Comparison of ENCODE assay signal across 13 cellular contexts in the genomic region with DNA sequence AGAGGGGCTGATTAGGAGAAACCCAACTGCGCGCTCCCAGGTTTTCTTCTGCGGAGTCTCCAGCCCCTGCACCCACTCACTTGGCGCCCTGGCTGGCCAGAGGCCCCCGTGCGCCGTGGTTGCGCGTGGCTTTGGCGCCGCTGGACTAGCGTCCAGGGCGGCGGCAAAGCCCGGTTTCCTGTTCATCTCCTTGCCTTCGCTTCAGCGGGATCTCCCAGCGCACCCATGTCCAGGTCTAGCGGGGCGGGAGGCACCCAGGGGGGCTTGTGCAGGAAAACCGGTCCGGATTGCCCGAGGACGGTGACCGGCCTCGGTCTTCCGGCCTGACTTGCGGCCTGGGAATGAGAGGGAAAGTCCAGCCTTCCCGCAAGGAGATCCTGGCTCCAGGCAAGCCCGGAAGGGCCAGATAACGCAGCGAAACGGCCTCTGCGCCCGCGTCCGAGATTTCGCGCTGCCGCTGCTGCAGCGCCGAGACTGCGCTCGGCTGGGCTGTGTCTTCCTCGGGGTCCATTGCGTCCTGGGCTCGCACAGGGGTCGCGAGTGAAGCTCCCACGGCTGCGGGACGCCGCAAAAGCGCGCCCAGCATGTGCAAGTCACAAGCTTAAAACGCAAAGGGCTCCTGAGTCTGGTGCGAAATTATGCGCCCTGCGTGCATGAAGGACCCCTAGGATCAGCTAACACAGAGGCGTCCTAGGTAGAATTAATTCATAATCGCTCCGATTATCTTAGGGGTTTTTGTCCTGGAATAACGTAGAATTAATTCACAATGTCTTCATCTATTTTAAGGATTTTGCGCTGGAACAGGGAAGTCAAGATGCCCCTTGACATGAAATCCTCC. TPM values are rescaled to one million over a fixed set of nuclear protein-coding genes. Genes with fewer than 3 reads are reported as not detected.
DNase-seq lines count a peak whose midpoint lies in the region; ATAC-seq and TF ChIP-seq lines count a peak whose summit lies in the region.
"Had no signal": no experiment of that assay in that cellular context is flagged by ENCODE, and none has a peak within 500 bp of the region (broad histone marks: within the 10 kb centered on the region; RNA-seq: fewer than 3 reads in every experiment).

No MANE protein-coding gene starts in this region.

- peak; percentile 14 for DNase-seq in Right ventricle myocardium superior
- DNase-seq in cardiac septum (ENCODE audit: low spot score) = no peak
- DNase-seq in esophagus squamous epithelium (lab: John Stamatoyannopoulos, UW) = no peak
- DNase-seq in mesothelial cell of epicardium (ENCODE audit: low spot score in 2 of 2, unreplicated experiment in 2 of 2) = no peak
- DNase-seq in upper lobe of left lung = peak in 1 of 2 donors; percentile 71
- no peak for DNase-seq in GM20000 (ENCODE audit: low spot score)
- DNase-seq in stimulated activated CD4-positive, alpha-beta T cell treated with anti-CD3 and anti-CD28 coated beads, Interleukin-4, amount 100 ng/mL, for 24 hours = no peak
- DNase-seq: immature natural killer cell had no signal

- H3K36me3 ChIP-seq in esophagus squamous epithelium (no peaks in the 10 kb centered on the region), upper lobe of left lung (peaks cover 0 to 57% (median 3%) of the 10 kb centered on the region in 4 donors)

- H3K27me3 Mint-ChIP-seq in mesothelial cell of epicardium (ENCODE audit: low read depth) = peaks cover 95% of the 10 kb centered on the region

- no peak for TF ChIP-seq EP300 in upper lobe of left lung (IDR thresholded peaks at IDR 0.05)

- peaks cover 3% of the 10 kb centered on the region for H3K4me1 Mint-ChIP-seq in mesothelial cell of epicardium

- intact Hi-C loops in Right ventricle myocardium superior (cut with DNase I) (loop anchor here (5.0 to 10.0 kb wide), 2 partner anchors 174 to 691 kb away; no protein-coding TSS in a partner anchor), cardiac septum (cut with DNase I) (loop anchor here (2.0 kb wide), 2 partner anchors 173 to 443 kb away; no protein-coding TSS in a partner anchor), esophagus squamous epithelium (cut with DNase I) (loop anchor here (5.0 kb wide), 2 partner anchors 319 to 439 kb away; no protein-coding TSS in a partner anchor)

- H3K27me3 ChIP-seq in esophagus squamous epithelium = peaks cover 0 to 99% (median 15%) of the 10 kb centered on the region in 4 donors
- H3K27me3 ChIP-seq in upper lobe of left lung = peaks cover 0 to 22% (median 15%) of the 10 kb centered on the region in 4 donors

- no peak for TF ChIP-seq POLR2A in esophagus squamous epithelium (IDR thresholded peaks at IDR 0.05)
- TF ChIP-seq POLR2A in upper lobe of left lung (IDR thresholded peaks at IDR 0.05) = no peak

- ATAC-seq in Right ventricle myocardium superior (ENCODE audit: poor library complexity) (no peak), upper lobe of left lung (ENCODE audit: low FRiP score in 2 of 2) (no peak), HG02678 (IDR thresholded peaks at IDR 0.05; ENCODE audit: unreplicated experiment) (no peak)
- ATAC-seq: Panc1, right cardiac atrium had no signal

- H3K27ac ChIP-seq in esophagus squamous epithelium (peak overlapping the region; percentile 68 to 95 (median 89)), upper lobe of left lung (peak overlapping the region; percentile 75 to 97 (median 94))
- H3K27ac ChIP-seq: KMS-11 had no signal

- H3K4me1 ChIP-seq in esophagus squamous epithelium (peaks cover 14 to 54% (median 16%) of the 10 kb centered on the region in 3 donors), upper lobe of left lung (peaks cover 12 to 33% (median 27%) of the 10 kb centered on the region in 4 donors)

- H3K9me3 Mint-ChIP-seq in mesothelial cell of epicardium = no peaks in the 10 kb centered on the region
- H3K9me3 Mint-ChIP-seq: dendritic cell treated with granulocyte-macrophage colony-stimulating factor and Interleukin-4, amounts not matched to agents 40 ng/mL and 50 ng/mL, for 4 days; immature natural killer cell had no signal

- WGBS in esophagus squamous epithelium, 2 donors = 14 to 32% methylated on average over 13 to 22 of the region's 64 CpGs
- 14 to 27% methylated on average over 15 to 64 of the region's 64 CpGs for whole genome bisulfite sequencing in upper lobe of left lung, 2 donors

- H3K4me3 ChIP-seq in esophagus squamous epithelium (peak overlapping the region; percentile 21 to 69 (median 64)), upper lobe of left lung (peak overlapping the region; percentile 22 to 66 (median 62))

- TF ChIP-seq CTCF in esophagus squamous epithelium (IDR thresholded peaks at IDR 0.05) (no peak), mesothelial cell of epicardium (IDR thresholded peaks at IDR 0.05; ENCODE audit: unreplicated experiment) (no peak), upper lobe of left lung (IDR thresholded peaks at IDR 0.05) (no peak), GM20000 (IDR thresholded peaks at IDR 0.05; ENCODE audit: extremely low read depth, missing control alignments) (no peak)

- no peaks in the 10 kb centered on the region for H3K36me3 Mint-ChIP-seq in mesothelial cell of epicardium

- peak overlapping the region; percentile 55 for H3K4me3 Mint-ChIP-seq in mesothelial cell of epicardium
- H3K4me3 Mint-ChIP-seq: dendritic cell treated with granulocyte-macrophage colony-stimulating factor and Interleukin-4, amounts not matched to agents 40 ng/mL and 50 ng/mL, for 4 days; immature natural killer cell had no signal

- no peak overlapping the region for H3K27ac Mint-ChIP-seq in mesothelial cell of epicardium
- H3K27ac Mint-ChIP-seq: dendritic cell treated with granulocyte-macrophage colony-stimulating factor and Interleukin-4, amounts not matched to agents 40 ng/mL and 50 ng/mL, for 4 days; immature natural killer cell had no signal

- H3K9me3 ChIP-seq in esophagus squamous epithelium (no peaks in the 10 kb centered on the region), upper lobe of left lung (no peaks in the 10 kb centered on the region)

RNA-seq across cellular contexts. Expression of gene FOXF1, which starts 5.7 kb away (rescaled TPM):
- 0.11 TPM for total RNA-seq in Right ventricle myocardium superior
- total RNA-seq in cardiac septum = 0.16 TPM
- 1 to 10 TPM in 3 of 4 donors, under 1 TPM in 1; 0.76 to 8.6 (median 3.0) TPM for total RNA-seq in esophagus squamous epithelium
- total RNA-seq in mesothelial cell of epicardium = 1.9 to 2.6 TPM (median 1.9 TPM) in 3 replicates
- total RNA-seq in upper lobe of left lung = 10 to 100 TPM in 5 of 6 donors, 1 to 10 TPM in 1; 6.3 to 73.6 (median 24.5) TPM

RNA-seq across cellular contexts. Expression of gene MTHFSD, which starts 39.0 kb away (rescaled TPM):
- total RNA-seq in Right ventricle myocardium superior = 9.6 TPM
- total RNA-seq in cardiac septum = 12.2 TPM
- 10 to 100 TPM; 10.7 to 17.7 (median 14.8) TPM for total RNA-seq in esophagus squamous epithelium
- 21.0 to 27.4 TPM (median 23.1 TPM) in 3 replicates for total RNA-seq in mesothelial cell of epicardium
- 10 to 100 TPM; 13.8 to 39.8 (median 22.0) TPM for total RNA-seq in upper lobe of left lung

RNA-seq across cellular contexts. Expression of gene FOXC2, which starts 50.6 kb away (rescaled TPM):
- total RNA-seq in Right ventricle myocardium superior = 1.4 TPM
- total RNA-seq in cardiac septum = 2.6 TPM
- total RNA-seq in esophagus squamous epithelium = under 1 TPM; 0.09 to 0.57 (median 0.40) TPM
- 10.4 to 12.3 TPM (median 11.7 TPM) in 3 replicates for total RNA-seq in mesothelial cell of epicardium
- 1 to 10 TPM in 1 of 6 donors, under 1 TPM in 3, not detected in 2; 0.39 to 1.9 (median 0.56) TPM for total RNA-seq in upper lobe of left lung
